In the genomic region with DNA sequence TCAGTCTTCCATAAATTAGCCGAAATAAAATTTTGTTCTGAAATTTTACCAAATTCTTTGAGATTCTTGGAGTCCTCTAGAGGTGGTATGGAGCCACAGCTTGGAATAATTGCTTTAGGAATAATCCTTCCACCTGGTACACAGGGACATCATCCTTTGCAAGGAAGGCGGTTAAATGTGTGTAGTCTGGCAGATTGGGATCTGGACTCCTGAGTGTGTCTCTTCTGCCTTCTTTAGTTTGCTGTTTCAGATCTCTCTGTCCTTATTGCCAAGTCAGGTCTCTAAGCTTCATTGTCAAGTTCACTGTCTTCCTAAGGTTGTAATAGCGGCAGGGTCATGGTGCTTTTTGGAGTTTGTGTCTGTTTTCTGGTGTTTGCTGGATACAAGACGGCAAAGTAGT, we compare ENCODE assay signal across 25 cellular contexts.
A peak's percentile ranks its signal among the peaks of the same experiment; 100 is the strongest.
DNase-seq lines count a peak whose midpoint lies in the region; ATAC-seq and TF ChIP-seq lines count a peak whose summit lies in the region.
"Had no signal": no experiment of that assay in that cellular context is flagged by ENCODE, and none has a peak within 500 bp of the region (broad histone marks: within the 10 kb centered on the region; RNA-seq: fewer than 3 reads in every experiment).

No MANE protein-coding gene starts in this region.

- H3K27me3 Mint-ChIP-seq in stimulated activated naive CD8-positive, alpha-beta T cell treated with anti-CD3 and anti-CD28 coated beads, Interleukin-15, Interleukin-2, amounts not matched to agents 100 ng/mL and 50 ng/mL, for 24 hours = no peaks in the 10 kb centered on the region
- no peaks in the 10 kb centered on the region for H3K27me3 Mint-ChIP-seq in stimulated activated naive CD8-positive, alpha-beta T cell treated with anti-CD3 and anti-CD28 coated beads, Interleukin-15, amount 100 ng/mL, for 72 hours
- no peaks in the 10 kb centered on the region for H3K27me3 Mint-ChIP-seq in naive B cell
- H3K27me3 Mint-ChIP-seq: activated CD8-positive, alpha-beta T cell treated with anti-CD3 and anti-CD28 coated beads for 36 hours; dendritic cell treated with granulocyte-macrophage colony-stimulating factor and Interleukin-4, amounts not matched to agents 40 ng/mL and 50 ng/mL, for 4 days; T-cell had no signal

- H3K36me3 Mint-ChIP-seq in stimulated activated naive CD8-positive, alpha-beta T cell treated with anti-CD3 and anti-CD28 coated beads, Interleukin-15, Interleukin-2, amounts not matched to agents 100 ng/mL and 50 ng/mL, for 24 hours (ENCODE audit: low read depth) = peaks cover 14% of the 10 kb centered on the region
- peaks cover 0 to 11% of the 10 kb centered on the region in 2 donors for H3K36me3 Mint-ChIP-seq in naive B cell
- H3K36me3 Mint-ChIP-seq: T-cell had no signal

- H3K27ac Mint-ChIP-seq in stimulated activated naive CD8-positive, alpha-beta T cell treated with anti-CD3 and anti-CD28 coated beads, Interleukin-15, Interleukin-2, amounts not matched to agents 100 ng/mL and 50 ng/mL, for 24 hours = peak overlapping the region; percentile 24
- H3K27ac Mint-ChIP-seq in stimulated activated naive CD8-positive, alpha-beta T cell treated with anti-CD3 and anti-CD28 coated beads, Interleukin-15, amount 100 ng/mL, for 72 hours = peak overlapping the region in 1 of 2 donors; percentile 34
- peak overlapping the region in 5 of 6 donors; percentile 30 to 80 (median 67) for H3K27ac Mint-ChIP-seq in naive B cell
- H3K27ac Mint-ChIP-seq: dendritic cell treated with granulocyte-macrophage colony-stimulating factor and Interleukin-4, amounts not matched to agents 40 ng/mL and 50 ng/mL, for 4 days; T-cell had no signal

- H3K27ac ChIP-seq in adrenal gland (peak overlapping the region in 3 of 5 donors; percentile 16 to 41 (median 17)), tibial artery (peak overlapping the region; percentile 61 to 69), foreskin keratinocyte (no peak overlapping the region)
- H3K27ac ChIP-seq: breast epithelium, C4-2B, thoracic aorta had no signal

- intact Hi-C loops in adrenal gland (cut with DNase I) = no loop called here
- intact Hi-C loops in tibial artery (cut with DNase I; ENCODE audit: low total_unique reads) = no loop called here

- no peak overlapping the region for H3K4me3 ChIP-seq in adrenal gland
- H3K4me3 ChIP-seq in tibial artery = no peak overlapping the region
- H3K4me3 ChIP-seq: breast epithelium, thoracic aorta had no signal

- H3K4me1 ChIP-seq in adrenal gland (replicated peaks in 1 of 2) = peaks cover 25 to 48% of the 10 kb centered on the region in 2 donors
- H3K4me1 ChIP-seq in tibial artery = peaks cover 0 to 86% (median 30%) of the 10 kb centered on the region in 4 donors
- H3K4me1 ChIP-seq in foreskin keratinocyte = no peaks in the 10 kb centered on the region

- DNase-seq in stimulated activated naive CD8-positive, alpha-beta T cell treated with anti-CD3 and anti-CD28 coated beads, Interleukin-15, amount 100 ng/mL, for 72 hours = no peak
- DNase-seq in adrenal gland (no peak), naive B cell (no peak), tibial artery (no peak), medulla oblongata (ENCODE audit: extremely low spot score) (no peak), foreskin keratinocyte (no peak)
- DNase-seq in activated CD8-positive, alpha-beta memory T cell treated with anti-CD3 and anti-CD28 coated beads, Interleukin-2, amount 50 U/mL, for 48 hours = no peak
- DNase-seq: ACHN; activated CD4-positive, CD25-positive, alpha-beta regulatory T cell treated with anti-CD3 and anti-CD28 coated beads, Interleukin-2, amount 50 U/mL, for 72 hours; activated CD8-positive, alpha-beta T cell treated with anti-CD3 and anti-CD28 coated beads for 36 hours; activated gamma-delta T cell; activated T-cell treated with anti-CD3 and anti-CD28 coated beads for 4 hours; Karpas-422; kidney glomerular epithelial cell; mesenchymal stem cell; NCI-H1436 treated with DMSO at 0.1 percent for 48 hours; NCI-H510A; stimulated activated CD4-positive, alpha-beta T cell treated with anti-CD3 and anti-CD28 coated beads, Interleukin-1b, Interleukin-23, amount 100 ng/mL, for 48 hours; T-cell had no signal

- 78 to 90% (median 85%) methylated on average over 4 of the region's 4 CpGs for WGBS in adrenal gland, 4 donors

- H3K9me3 ChIP-seq in adrenal gland (replicated peaks in 1 of 3) (no peaks in the 10 kb centered on the region), tibial artery (no peaks in the 10 kb centered on the region)
- H3K9me3 ChIP-seq: breast epithelium, thoracic aorta had no signal

- no peak for ATAC-seq in stimulated activated naive CD8-positive, alpha-beta T cell treated with anti-CD3 and anti-CD28 coated beads, Interleukin-15, amount 100 ng/mL, for 72 hours
- ATAC-seq in naive B cell (ENCODE audit: low read depth in 2 of 2) (no peak), foreskin keratinocyte (no peak)
- ATAC-seq: activated CD8-positive, alpha-beta T cell treated with anti-CD3 and anti-CD28 coated beads for 36 hours; T-cell had no signal

- H3K4me3 Mint-ChIP-seq in stimulated activated naive CD8-positive, alpha-beta T cell treated with anti-CD3 and anti-CD28 coated beads, Interleukin-15, Interleukin-2, amounts not matched to agents 100 ng/mL and 50 ng/mL, for 24 hours = no peak overlapping the region
- no peak overlapping the region for H3K4me3 Mint-ChIP-seq in stimulated activated naive CD8-positive, alpha-beta T cell treated with anti-CD3 and anti-CD28 coated beads, Interleukin-15, amount 100 ng/mL, for 72 hours
- H3K4me3 Mint-ChIP-seq in naive B cell = no peak overlapping the region
- H3K4me3 Mint-ChIP-seq: activated CD8-positive, alpha-beta T cell treated with anti-CD3 and anti-CD28 coated beads for 36 hours; dendritic cell treated with granulocyte-macrophage colony-stimulating factor and Interleukin-4, amounts not matched to agents 40 ng/mL and 50 ng/mL, for 4 days; T-cell had no signal

- TF ChIP-seq POLR2A in adrenal gland (IDR thresholded peaks at IDR 0.05) = no peak

- TF ChIP-seq CTCF in adrenal gland (IDR thresholded peaks at IDR 0.05) (no peak), tibial artery (IDR thresholded peaks at IDR 0.05) (no peak), foreskin keratinocyte (conservative IDR thresholded peaks at IDR 0.05) (no peak)

- H3K9me3 Mint-ChIP-seq in stimulated activated naive CD8-positive, alpha-beta T cell treated with anti-CD3 and anti-CD28 coated beads, Interleukin-15, Interleukin-2, amounts not matched to agents 100 ng/mL and 50 ng/mL, for 24 hours = no peaks in the 10 kb centered on the region
- H3K9me3 Mint-ChIP-seq in stimulated activated naive CD8-positive, alpha-beta T cell treated with anti-CD3 and anti-CD28 coated beads, Interleukin-15, amount 100 ng/mL, for 72 hours = no peaks in the 10 kb centered on the region
- peaks cover 0 to 9% (median 4%) of the 10 kb centered on the region in 7 donors for H3K9me3 Mint-ChIP-seq in naive B cell
- H3K9me3 Mint-ChIP-seq: activated CD8-positive, alpha-beta T cell treated with anti-CD3 and anti-CD28 coated beads for 36 hours; T-cell had no signal

- H3K36me3 ChIP-seq in adrenal gland (replicated peaks in 1 of 2) (no peaks in the 10 kb centered on the region), tibial artery (no peaks in the 10 kb centered on the region)
- H3K36me3 ChIP-seq: breast epithelium, neutrophil, thoracic aorta had no signal

- H3K27me3 ChIP-seq in adrenal gland = no peaks in the 10 kb centered on the region
- no peaks in the 10 kb centered on the region for H3K27me3 ChIP-seq in tibial artery
- no peaks in the 10 kb centered on the region for H3K27me3 ChIP-seq in foreskin keratinocyte
- H3K27me3 ChIP-seq: breast epithelium, neutrophil had no signal

- peaks cover 38% of the 10 kb centered on the region for H3K4me1 Mint-ChIP-seq in stimulated activated naive CD8-positive, alpha-beta T cell treated with anti-CD3 and anti-CD28 coated beads, Interleukin-15, Interleukin-2, amounts not matched to agents 100 ng/mL and 50 ng/mL, for 24 hours (ENCODE audit: low read depth)
- H3K4me1 Mint-ChIP-seq in stimulated activated naive CD8-positive, alpha-beta T cell treated with anti-CD3 and anti-CD28 coated beads, Interleukin-15, amount 100 ng/mL, for 72 hours = peaks cover 42% of the 10 kb centered on the region
- H3K4me1 Mint-ChIP-seq in naive B cell = peaks cover 52 to 76% (median 62%) of the 10 kb centered on the region in 3 donors
